Comparison of ENCODE assay signal across 1 cellular context in the genomic region with DNA sequence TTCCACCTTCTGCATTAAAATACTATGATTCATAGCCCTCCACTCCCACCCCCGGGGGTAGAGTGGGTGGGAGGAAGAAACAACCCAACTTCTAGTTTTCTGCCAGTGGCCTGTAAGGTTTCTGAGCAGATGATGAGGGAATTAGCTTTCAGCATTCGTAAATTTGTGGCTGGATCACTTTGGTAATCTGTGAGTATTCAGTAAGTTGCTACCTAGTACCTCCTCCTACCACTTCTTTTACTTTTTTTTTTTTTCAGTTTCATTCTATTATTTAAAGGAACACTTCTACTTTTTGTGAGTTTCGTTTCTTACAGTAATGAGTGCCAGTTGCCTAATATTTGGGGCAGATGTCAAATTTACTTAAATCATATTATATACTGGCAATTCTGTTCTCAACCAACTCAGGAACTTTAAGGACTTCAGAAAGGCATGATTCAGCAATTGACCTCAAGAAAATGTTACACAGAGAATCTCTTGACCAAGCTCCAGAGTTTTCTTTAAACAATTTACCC.
TF ChIP-seq lines count a peak whose summit lies in the region.

No MANE protein-coding gene starts in this region.

TF ChIP-seq in SK-N-SH treated with all-trans-retinoic acid at 6 μM for 48 hours, 23 proteins besides CTCF, POLR2A, EP300 and RAD21 (continued from another document):
- TF ChIP-seq, protein P1, sequence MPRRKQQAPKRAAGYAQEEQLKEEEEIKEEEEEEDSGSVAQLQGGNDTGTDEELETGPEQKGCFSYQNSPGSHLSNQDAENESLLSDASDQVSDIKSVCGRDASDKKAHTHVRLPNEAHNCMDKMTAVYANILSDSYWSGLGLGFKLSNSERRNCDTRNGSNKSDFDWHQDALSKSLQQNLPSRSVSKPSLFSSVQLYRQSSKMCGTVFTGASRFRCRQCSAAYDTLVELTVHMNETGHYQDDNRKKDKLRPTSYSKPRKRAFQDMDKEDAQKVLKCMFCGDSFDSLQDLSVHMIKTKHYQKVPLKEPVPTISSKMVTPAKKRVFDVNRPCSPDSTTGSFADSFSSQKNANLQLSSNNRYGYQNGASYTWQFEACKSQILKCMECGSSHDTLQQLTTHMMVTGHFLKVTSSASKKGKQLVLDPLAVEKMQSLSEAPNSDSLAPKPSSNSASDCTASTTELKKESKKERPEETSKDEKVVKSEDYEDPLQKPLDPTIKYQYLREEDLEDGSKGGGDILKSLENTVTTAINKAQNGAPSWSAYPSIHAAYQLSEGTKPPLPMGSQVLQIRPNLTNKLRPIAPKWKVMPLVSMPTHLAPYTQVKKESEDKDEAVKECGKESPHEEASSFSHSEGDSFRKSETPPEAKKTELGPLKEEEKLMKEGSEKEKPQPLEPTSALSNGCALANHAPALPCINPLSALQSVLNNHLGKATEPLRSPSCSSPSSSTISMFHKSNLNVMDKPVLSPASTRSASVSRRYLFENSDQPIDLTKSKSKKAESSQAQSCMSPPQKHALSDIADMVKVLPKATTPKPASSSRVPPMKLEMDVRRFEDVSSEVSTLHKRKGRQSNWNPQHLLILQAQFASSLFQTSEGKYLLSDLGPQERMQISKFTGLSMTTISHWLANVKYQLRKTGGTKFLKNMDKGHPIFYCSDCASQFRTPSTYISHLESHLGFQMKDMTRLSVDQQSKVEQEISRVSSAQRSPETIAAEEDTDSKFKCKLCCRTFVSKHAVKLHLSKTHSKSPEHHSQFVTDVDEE (CRISPR knock-in tag; IDR thresholded peaks at IDR 0.05), result no peak
- TF ChIP-seq ZNF8 (CRISPR knock-in tag; IDR thresholded peaks at IDR 0.05), result no peak
- TF ChIP-seq TCF4 (CRISPR knock-in tag; IDR thresholded peaks at IDR 0.05; ENCODE audit: borderline replicate concordance), result no peak
